Comparison of ENCODE assay signal across 1 cellular context in the genomic region with DNA sequence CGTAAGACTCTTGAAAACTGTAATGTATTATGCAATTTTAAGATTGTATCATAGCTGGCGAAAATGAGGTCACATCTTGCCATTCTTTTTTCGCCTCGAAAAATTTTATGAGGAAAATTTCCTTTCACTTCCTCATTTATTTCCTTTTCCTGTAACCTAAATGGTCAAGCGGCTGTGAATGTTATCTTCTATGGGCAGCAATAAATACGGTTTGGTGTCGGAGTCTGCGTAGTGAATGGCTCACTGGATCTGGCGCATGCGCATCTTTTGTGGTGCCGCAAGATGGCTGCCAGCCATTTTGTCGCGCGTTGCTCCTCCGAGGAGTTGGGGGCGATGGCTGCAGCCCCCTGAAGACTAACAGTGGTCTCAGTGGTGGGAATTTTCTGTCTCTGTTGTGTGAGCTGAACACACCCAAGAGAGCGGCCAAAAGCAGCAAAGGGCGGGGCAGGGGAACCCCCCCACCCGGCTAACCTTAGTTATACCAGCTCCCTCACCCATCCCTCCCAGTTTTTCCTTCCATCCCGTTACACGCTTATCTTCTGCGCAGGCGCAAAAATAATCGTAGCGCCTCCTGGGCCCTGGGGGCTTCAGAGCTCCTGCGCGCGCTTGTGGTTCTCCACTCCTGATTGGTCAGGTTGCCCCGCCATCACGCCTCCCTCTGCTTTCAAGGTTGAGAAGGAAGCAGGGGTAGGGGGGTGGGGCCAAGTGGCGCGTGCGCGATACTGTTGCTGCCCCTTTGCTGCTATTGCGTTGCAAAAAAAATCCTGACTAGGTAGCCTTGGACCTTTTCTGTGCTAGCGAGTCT.
TF ChIP-seq lines count a peak whose summit lies in the region.

A gene (plus strand): TSS at position 722 of the 805 bp plus-strand sequence. CDS start 568 bp downstream, outside the sequence.

TF ChIP-seq in K562, 482 proteins besides CTCF, POLR2A, EP300 and RAD21 (continued from another document and continues in another):
- TF ChIP-seq MTA1 (IDR thresholded peaks at IDR 0.05; ENCODE audit: borderline replicate concordance) (0 out of 2 replicates have a peak, but pooled peaks have one; percentile 2), HNRNPL (IDR thresholded peaks at IDR 0.05; ENCODE audit: low read depth, low read length) (no peak), BDP1 (IDR thresholded peaks at IDR 0.05; ENCODE audit: insufficient read depth, insufficient read length) (no peak), EGR1 (conservative IDR thresholded peaks at IDR 0.05) (no peak), SRF (CRISPR knock-in tag; IDR thresholded peaks at IDR 0.05) (peak in 1 of 2 experiments; percentile 56; a peak in 2 of 4 replicates), RNF2 (IDR thresholded peaks at IDR 0.05) (peak; percentile 63; the same call in 1 of the 2 replicates), ETS2 (tag; IDR thresholded peaks at IDR 0.05; ENCODE audit: borderline replicate concordance, poor library complexity, severe bottlenecking) (no peak), ZFP1 (CRISPR knock-in tag; IDR thresholded peaks at IDR 0.05) (no peak), RHOXF2B (CRISPR knock-in tag; conservative IDR thresholded peaks at IDR 0.05) (0 out of 2 replicates have a peak, but pooled peaks have one; percentile 68), BRF1 (IDR thresholded peaks at IDR 0.05; ENCODE audit: borderline replicate concordance, extremely low read depth, insufficient read length) (no peak), SAFB (IDR thresholded peaks at IDR 0.05; ENCODE audit: borderline replicate concordance, low read depth, low read length) (no peak), ZKSCAN1 (IDR thresholded peaks at IDR 0.05; ENCODE audit: low read depth, low read length) (no peak), ESRRA (IDR thresholded peaks at IDR 0.05; ENCODE audit: borderline replicate concordance, low read depth) (no peak), XRCC3 (IDR thresholded peaks at IDR 0.05) (no peak), ZNF717 (CRISPR knock-in tag; IDR thresholded peaks at IDR 0.05) (no peak), MYC (IDR thresholded peaks at IDR 0.05; ENCODE audit: low read depth, low read length) (peak; percentile 85), MYC (CRISPR knock-in tag; IDR thresholded peaks at IDR 0.05; ENCODE audit: borderline replicate concordance, low read depth) (peak; percentile 50; the same call in 1 of the 2 replicates), SMC3 (conservative IDR thresholded peaks at IDR 0.05; ENCODE audit: insufficient read depth, low read depth, low read length) (no peak), NFXL1 (CRISPR knock-in tag; IDR thresholded peaks at IDR 0.05) (no peak), SREBF2 (CRISPR knock-in tag; IDR thresholded peaks at IDR 0.05) (no peak), JUN (IDR thresholded peaks at IDR 0.05; ENCODE audit: borderline replicate concordance, low read depth, low read length) (peak; percentile 51; the same call in 1 of the 2 replicates), JUN (CRISPR knock-in tag; IDR thresholded peaks at IDR 0.05; ENCODE audit: borderline replicate concordance) (no peak), PTRF (tag; IDR thresholded peaks at IDR 0.05) (no peak), ARNT (IDR thresholded peaks at IDR 0.05) (no peak), ZNF239 (CRISPR knock-in tag; IDR thresholded peaks at IDR 0.05) (no peak), ZNF561 (CRISPR knock-in tag; conservative IDR thresholded peaks at IDR 0.05) (no peak), CHCHD3 (CRISPR knock-in tag; IDR thresholded peaks at IDR 0.05) (0 out of 2 replicates have a peak, but pooled peaks have one; percentile 67), NR2C1 (IDR thresholded peaks at IDR 0.05) (no peak), NR2C1 (tag; IDR thresholded peaks at IDR 0.05) (peak; percentile 44; the same call in 1 of the 2 replicates), CREB1 (IDR thresholded peaks at IDR 0.05) (peak; percentile 82; the same call in 1 of the 2 replicates), CREB1 (CRISPR knock-in tag; IDR thresholded peaks at IDR 0.05) (peak; percentile 47; the same call in 1 of the 2 replicates), CC2D1A (IDR thresholded peaks at IDR 0.05) (peak; percentile 56; the same call in 1 of the 2 replicates), CBX2 (IDR thresholded peaks at IDR 0.05; ENCODE audit: insufficient read depth, low read length, poor library complexity, severe bottlenecking) (no peak), ELF1 (tag; IDR thresholded peaks at IDR 0.05) (peak; percentile 85), CBX1 (IDR thresholded peaks at IDR 0.05; ENCODE audit: low read depth) (no peak; the same call in 1 of the 2 replicates), PURB (CRISPR knock-in tag; IDR thresholded peaks at IDR 0.05; ENCODE audit: low read depth) (no peak), NCOR1 (IDR thresholded peaks at IDR 0.05) (0 out of 2 replicates have a peak, but pooled peaks have one; percentile 47), RFX7 (CRISPR knock-in tag; IDR thresholded peaks at IDR 0.05) (no peak), POLR2AphosphoS2 (IDR thresholded peaks at IDR 0.05; ENCODE audit: low read length) (peak; percentile 35; the same call in 1 of the 2 replicates), EHMT2 (IDR thresholded peaks at IDR 0.05) (no peak), MECOM (CRISPR knock-in tag; IDR thresholded peaks at IDR 0.05) (no peak), ZNF175 (CRISPR knock-in tag; IDR thresholded peaks at IDR 0.05; ENCODE audit: low read depth) (no peak; the same call in 1 of the 2 replicates), RBM34 (IDR thresholded peaks at IDR 0.05; ENCODE audit: borderline replicate concordance, insufficient read depth, low read length) (no peak), ZNF124 (CRISPR knock-in tag; IDR thresholded peaks at IDR 0.05) (no peak), HMG20A (CRISPR knock-in tag; conservative IDR thresholded peaks at IDR 0.05) (no peak), DIDO1 (tag; IDR thresholded peaks at IDR 0.05; ENCODE audit: low read depth) (peak; percentile 38; the same call in 1 of the 2 replicates), KLF16 (IDR thresholded peaks at IDR 0.05) (no peak), ZNF695 (CRISPR knock-in tag; IDR thresholded peaks at IDR 0.05) (0 out of 2 replicates have a peak, but pooled peaks have one; percentile 77), RFX5 (IDR thresholded peaks at IDR 0.05; ENCODE audit: low read depth, low read length) (no peak; the same call in 1 of the 2 replicates), PTTG1 (tag; IDR thresholded peaks at IDR 0.05; ENCODE audit: low read depth) (no peak), NCOA6 (IDR thresholded peaks at IDR 0.05) (no peak), ZNF274 (IDR thresholded peaks at IDR 0.05; ENCODE audit: borderline replicate concordance, low read depth, low read length) (no peak), PHF20 (IDR thresholded peaks at IDR 0.05; ENCODE audit: partially characterized antibody) (peak; percentile 62), SIN3A (IDR thresholded peaks at IDR 0.05; ENCODE audit: borderline replicate concordance in 2 of 2, control insufficient read depth in 1 of 2, low read depth in 2 of 2, low read length in 2 of 2) (no peak)
- TF ChIP-seq, protein P1, sequence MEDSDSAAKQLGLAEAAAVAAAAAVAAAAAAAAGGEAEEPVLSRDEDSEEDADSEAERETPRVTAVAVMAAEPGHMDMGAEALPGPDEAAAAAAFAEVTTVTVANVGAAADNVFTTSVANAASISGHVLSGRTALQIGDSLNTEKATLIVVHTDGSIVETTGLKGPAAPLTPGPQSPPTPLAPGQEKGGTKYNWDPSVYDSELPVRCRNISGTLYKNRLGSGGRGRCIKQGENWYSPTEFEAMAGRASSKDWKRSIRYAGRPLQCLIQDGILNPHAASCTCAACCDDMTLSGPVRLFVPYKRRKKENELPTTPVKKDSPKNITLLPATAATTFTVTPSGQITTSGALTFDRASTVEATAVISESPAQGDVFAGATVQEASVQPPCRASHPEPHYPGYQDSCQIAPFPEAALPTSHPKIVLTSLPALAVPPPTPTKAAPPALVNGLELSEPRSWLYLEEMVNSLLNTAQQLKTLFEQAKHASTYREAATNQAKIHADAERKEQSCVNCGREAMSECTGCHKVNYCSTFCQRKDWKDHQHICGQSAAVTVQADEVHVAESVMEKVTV (CRISPR knock-in tag; IDR thresholded peaks at IDR 0.05) = peak; percentile 9; the same call in 1 of the 2 replicates
- TF ChIP-seq, protein P2, sequence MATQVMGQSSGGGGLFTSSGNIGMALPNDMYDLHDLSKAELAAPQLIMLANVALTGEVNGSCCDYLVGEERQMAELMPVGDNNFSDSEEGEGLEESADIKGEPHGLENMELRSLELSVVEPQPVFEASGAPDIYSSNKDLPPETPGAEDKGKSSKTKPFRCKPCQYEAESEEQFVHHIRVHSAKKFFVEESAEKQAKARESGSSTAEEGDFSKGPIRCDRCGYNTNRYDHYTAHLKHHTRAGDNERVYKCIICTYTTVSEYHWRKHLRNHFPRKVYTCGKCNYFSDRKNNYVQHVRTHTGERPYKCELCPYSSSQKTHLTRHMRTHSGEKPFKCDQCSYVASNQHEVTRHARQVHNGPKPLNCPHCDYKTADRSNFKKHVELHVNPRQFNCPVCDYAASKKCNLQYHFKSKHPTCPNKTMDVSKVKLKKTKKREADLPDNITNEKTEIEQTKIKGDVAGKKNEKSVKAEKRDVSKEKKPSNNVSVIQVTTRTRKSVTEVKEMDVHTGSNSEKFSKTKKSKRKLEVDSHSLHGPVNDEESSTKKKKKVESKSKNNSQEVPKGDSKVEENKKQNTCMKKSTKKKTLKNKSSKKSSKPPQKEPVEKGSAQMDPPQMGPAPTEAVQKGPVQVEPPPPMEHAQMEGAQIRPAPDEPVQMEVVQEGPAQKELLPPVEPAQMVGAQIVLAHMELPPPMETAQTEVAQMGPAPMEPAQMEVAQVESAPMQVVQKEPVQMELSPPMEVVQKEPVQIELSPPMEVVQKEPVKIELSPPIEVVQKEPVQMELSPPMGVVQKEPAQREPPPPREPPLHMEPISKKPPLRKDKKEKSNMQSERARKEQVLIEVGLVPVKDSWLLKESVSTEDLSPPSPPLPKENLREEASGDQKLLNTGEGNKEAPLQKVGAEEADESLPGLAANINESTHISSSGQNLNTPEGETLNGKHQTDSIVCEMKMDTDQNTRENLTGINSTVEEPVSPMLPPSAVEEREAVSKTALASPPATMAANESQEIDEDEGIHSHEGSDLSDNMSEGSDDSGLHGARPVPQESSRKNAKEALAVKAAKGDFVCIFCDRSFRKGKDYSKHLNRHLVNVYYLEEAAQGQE (CRISPR knock-in tag; IDR thresholded peaks at IDR 0.05; ENCODE audit: low read depth) = peak; percentile 48; the same call in 1 of the 2 replicates
- TF ChIP-seq, protein P3, sequence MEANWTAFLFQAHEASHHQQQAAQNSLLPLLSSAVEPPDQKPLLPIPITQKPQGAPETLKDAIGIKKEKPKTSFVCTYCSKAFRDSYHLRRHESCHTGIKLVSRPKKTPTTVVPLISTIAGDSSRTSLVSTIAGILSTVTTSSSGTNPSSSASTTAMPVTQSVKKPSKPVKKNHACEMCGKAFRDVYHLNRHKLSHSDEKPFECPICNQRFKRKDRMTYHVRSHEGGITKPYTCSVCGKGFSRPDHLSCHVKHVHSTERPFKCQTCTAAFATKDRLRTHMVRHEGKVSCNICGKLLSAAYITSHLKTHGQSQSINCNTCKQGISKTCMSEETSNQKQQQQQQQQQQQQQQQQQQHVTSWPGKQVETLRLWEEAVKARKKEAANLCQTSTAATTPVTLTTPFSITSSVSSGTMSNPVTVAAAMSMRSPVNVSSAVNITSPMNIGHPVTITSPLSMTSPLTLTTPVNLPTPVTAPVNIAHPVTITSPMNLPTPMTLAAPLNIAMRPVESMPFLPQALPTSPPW (CRISPR knock-in tag; IDR thresholded peaks at IDR 0.05) = peak; percentile 83
- TF ChIP-seq, protein P4, sequence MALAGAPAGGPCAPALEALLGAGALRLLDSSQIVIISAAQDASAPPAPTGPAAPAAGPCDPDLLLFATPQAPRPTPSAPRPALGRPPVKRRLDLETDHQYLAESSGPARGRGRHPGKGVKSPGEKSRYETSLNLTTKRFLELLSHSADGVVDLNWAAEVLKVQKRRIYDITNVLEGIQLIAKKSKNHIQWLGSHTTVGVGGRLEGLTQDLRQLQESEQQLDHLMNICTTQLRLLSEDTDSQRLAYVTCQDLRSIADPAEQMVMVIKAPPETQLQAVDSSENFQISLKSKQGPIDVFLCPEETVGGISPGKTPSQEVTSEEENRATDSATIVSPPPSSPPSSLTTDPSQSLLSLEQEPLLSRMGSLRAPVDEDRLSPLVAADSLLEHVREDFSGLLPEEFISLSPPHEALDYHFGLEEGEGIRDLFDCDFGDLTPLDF (CRISPR knock-in tag; IDR thresholded peaks at IDR 0.05) = peak; percentile 92
- TF ChIP-seq, protein P5, sequence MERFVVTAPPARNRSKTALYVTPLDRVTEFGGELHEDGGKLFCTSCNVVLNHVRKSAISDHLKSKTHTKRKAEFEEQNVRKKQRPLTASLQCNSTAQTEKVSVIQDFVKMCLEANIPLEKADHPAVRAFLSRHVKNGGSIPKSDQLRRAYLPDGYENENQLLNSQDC (CRISPR knock-in tag; IDR thresholded peaks at IDR 0.05) = no peak
- TF ChIP-seq, protein P6, sequence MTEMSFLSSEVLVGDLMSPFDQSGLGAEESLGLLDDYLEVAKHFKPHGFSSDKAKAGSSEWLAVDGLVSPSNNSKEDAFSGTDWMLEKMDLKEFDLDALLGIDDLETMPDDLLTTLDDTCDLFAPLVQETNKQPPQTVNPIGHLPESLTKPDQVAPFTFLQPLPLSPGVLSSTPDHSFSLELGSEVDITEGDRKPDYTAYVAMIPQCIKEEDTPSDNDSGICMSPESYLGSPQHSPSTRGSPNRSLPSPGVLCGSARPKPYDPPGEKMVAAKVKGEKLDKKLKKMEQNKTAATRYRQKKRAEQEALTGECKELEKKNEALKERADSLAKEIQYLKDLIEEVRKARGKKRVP (CRISPR knock-in tag; IDR thresholded peaks at IDR 0.05) = no peak
- TF ChIP-seq, protein P7, sequence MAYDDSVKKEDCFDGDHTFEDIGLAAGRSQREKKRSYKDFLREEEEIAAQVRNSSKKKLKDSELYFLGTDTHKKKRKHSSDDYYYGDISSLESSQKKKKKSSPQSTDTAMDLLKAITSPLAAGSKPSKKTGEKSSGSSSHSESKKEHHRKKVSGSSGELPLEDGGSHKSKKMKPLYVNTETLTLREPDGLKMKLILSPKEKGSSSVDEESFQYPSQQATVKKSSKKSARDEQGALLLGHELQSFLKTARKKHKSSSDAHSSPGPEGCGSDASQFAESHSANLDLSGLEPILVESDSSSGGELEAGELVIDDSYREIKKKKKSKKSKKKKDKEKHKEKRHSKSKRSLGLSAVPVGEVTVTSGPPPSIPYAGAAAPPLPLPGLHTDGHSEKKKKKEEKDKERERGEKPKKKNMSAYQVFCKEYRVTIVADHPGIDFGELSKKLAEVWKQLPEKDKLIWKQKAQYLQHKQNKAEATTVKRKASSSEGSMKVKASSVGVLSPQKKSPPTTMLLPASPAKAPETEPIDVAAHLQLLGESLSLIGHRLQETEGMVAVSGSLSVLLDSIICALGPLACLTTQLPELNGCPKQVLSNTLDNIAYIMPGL (CRISPR knock-in tag; IDR thresholded peaks at IDR 0.05) = no peak
- TF ChIP-seq, protein P8, sequence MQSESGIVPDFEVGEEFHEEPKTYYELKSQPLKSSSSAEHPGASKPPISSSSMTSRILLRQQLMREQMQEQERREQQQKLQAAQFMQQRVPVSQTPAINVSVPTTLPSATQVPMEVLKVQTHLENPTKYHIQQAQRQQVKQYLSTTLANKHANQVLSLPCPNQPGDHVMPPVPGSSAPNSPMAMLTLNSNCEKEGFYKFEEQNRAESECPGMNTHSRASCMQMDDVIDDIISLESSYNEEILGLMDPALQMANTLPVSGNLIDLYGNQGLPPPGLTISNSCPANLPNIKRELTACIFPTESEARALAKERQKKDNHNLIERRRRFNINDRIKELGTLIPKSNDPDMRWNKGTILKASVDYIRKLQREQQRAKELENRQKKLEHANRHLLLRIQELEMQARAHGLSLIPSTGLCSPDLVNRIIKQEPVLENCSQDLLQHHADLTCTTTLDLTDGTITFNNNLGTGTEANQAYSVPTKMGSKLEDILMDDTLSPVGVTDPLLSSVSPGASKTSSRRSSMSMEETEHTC (IDR thresholded peaks at IDR 0.05) = no peak
